In the genomic region with DNA sequence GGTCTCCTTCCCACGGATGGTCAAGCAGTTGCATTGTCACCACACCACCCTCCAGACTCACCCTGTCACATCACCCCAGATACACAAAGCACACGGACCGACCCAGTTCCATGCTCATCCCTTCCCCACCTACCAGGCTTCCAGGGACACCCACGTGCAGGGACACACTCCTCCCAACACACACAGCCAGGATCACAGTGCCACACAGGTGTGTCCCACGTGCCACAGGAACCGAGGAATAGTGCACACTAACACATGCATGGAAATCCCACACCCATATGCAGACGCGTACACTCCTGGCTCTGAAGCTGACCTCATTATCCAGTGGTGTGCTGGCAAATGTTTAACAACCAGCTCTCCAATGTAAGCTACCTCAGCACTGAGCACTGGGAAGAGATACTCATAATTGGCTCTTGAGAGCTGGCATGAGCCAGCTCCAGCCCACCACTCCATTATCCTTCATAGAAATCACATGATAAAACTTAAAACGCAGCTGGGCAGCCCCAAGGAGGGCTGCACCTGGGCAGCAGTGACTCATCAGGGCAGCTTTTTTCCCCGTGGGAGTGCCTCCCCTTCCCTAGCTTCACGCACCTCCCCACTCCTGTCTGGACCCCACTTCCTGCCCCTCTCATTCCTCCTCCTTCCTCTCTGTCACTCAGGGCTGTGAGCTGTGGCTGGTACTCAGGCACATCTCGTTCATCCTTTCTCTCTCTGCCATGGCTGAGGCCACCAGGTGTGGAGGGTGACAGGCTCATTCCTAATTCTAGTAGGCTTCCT, we compare ENCODE assay signal across 13 cellular contexts. TPM values are rescaled to one million over a fixed set of nuclear protein-coding genes. Genes with fewer than 3 reads are reported as not detected.
DNase-seq lines count a peak whose midpoint lies in the region; ATAC-seq and TF ChIP-seq lines count a peak whose summit lies in the region.
"Had no signal": no experiment of that assay in that cellular context is flagged by ENCODE, and none has a peak within 500 bp of the region (broad histone marks: within the 10 kb centered on the region; RNA-seq: fewer than 3 reads in every experiment).

No MANE protein-coding gene starts in this region.

- H3K27me3 ChIP-seq in testis, result no peaks in the 10 kb centered on the region
- H3K27me3 ChIP-seq in psoas muscle (ENCODE audit: insufficient read depth in 3 of 3, low read length in 2 of 3), result peaks cover 0 to 44% (median 19%) of the 10 kb centered on the region in 3 donors

- peak; percentile 55 for DNase-seq in stimulated activated CD4-positive, alpha-beta T cell treated with anti-CD3 and anti-CD28 coated beads, Interleukin-12 subunit alpha, Interleukin-12 subunit beta, amount 100 ng/mL, for 4 hours
- no peak for DNase-seq in stimulated activated CD4-positive, alpha-beta T cell treated with anti-CD3 and anti-CD28 coated beads, Interleukin-2, amount 100 ng/mL, for 48 hours
- DNase-seq in fibroblast of mammary gland (ENCODE audit: low read depth) (peak; percentile 43), NCI-H446 (lab: John Stamatoyannopoulos, UW) (no peak), testis (no peak), psoas muscle (no peak)
- DNase-seq in effector CD4-positive, alpha-beta T cell, result no peak
- DNase-seq: COR-L47 had no signal

- H3K36me3 ChIP-seq in testis (ENCODE audit: low read depth, missing control alignments) (no peaks in the 10 kb centered on the region), psoas muscle (ENCODE audit: insufficient read depth in 1 of 2, low read depth in 1 of 2) (no peaks in the 10 kb centered on the region)
- H3K36me3 ChIP-seq: HAP-1, thoracic aorta had no signal

- intact Hi-C loops in testis (cut with DNase I; ENCODE audit: low total_unique reads) (no loop called here), psoas muscle (cut with DNase I) (no loop called here)

- no peak for TF ChIP-seq POLR2A in testis (IDR thresholded peaks at IDR 0.05)

- no peak for TF ChIP-seq CTCF in fibroblast of mammary gland (conservative IDR thresholded peaks at IDR 0.05; ENCODE audit: control insufficient read depth, insufficient read depth, low read depth, low read length)
- TF ChIP-seq CTCF in testis (IDR thresholded peaks at IDR 0.05), result no peak
- no peak for TF ChIP-seq CTCF in psoas muscle (IDR thresholded peaks at IDR 0.05)

- no peak overlapping the region for H3K27ac ChIP-seq in testis
- H3K27ac ChIP-seq in psoas muscle, result no peak overlapping the region
- H3K27ac ChIP-seq: thoracic aorta had no signal

- 44 to 60% methylated on average over 5 to 12 of the region's 12 CpGs for WGBS in testis, 2 donors
- 41 to 49% (median 45%) methylated on average over 12 of the region's 12 CpGs for WGBS in psoas muscle, 3 donors

- H3K4me3 ChIP-seq in fibroblast of mammary gland (ENCODE audit: control insufficient read depth, low read depth, low read length) (no peak overlapping the region), testis (no peak overlapping the region), psoas muscle (no peak overlapping the region)
- H3K4me3 ChIP-seq: HAP-1, thoracic aorta had no signal

- ATAC-seq in SK-N-SH treated with all-trans-retinoic acid at 6 μM for 48 hours (0 out of 3 replicates have a peak, but pooled peaks have one; percentile 3), psoas muscle (no peak)

- H3K9me3 ChIP-seq in testis (no peaks in the 10 kb centered on the region), psoas muscle (no peaks in the 10 kb centered on the region)
- H3K9me3 ChIP-seq: HAP-1, thoracic aorta had no signal

- H3K4me1 ChIP-seq in testis (no peaks in the 10 kb centered on the region), psoas muscle (no peaks in the 10 kb centered on the region)
- H3K4me1 ChIP-seq: HAP-1 had no signal

TF ChIP-seq in SK-N-SH treated with all-trans-retinoic acid at 6 μM for 48 hours, 23 proteins besides CTCF, POLR2A, EP300 and RAD21:
- TF ChIP-seq PPARA (CRISPR knock-in tag; IDR thresholded peaks at IDR 0.05; ENCODE audit: borderline replicate concordance) (no peak), ZFP30 (CRISPR knock-in tag; IDR thresholded peaks at IDR 0.05) (no peak), TCF4 (CRISPR knock-in tag; IDR thresholded peaks at IDR 0.05; ENCODE audit: borderline replicate concordance) (no peak), ZFP3 (CRISPR knock-in tag; IDR thresholded peaks at IDR 0.05) (no peak), TOX (CRISPR knock-in tag; IDR thresholded peaks at IDR 0.05; ENCODE audit: borderline replicate concordance) (no peak), ZNF8 (CRISPR knock-in tag; IDR thresholded peaks at IDR 0.05) (no peak), SNAI2 (CRISPR knock-in tag; IDR thresholded peaks at IDR 0.05) (no peak), CREB5 (CRISPR knock-in tag; IDR thresholded peaks at IDR 0.05; ENCODE audit: low read depth) (no peak), ESRRG (CRISPR knock-in tag; IDR thresholded peaks at IDR 0.05) (no peak), ISL1 (CRISPR knock-in tag; IDR thresholded peaks at IDR 0.05) (no peak), GLIS3 (CRISPR knock-in tag; IDR thresholded peaks at IDR 0.05) (no peak), ZNF565 (CRISPR knock-in tag; conservative IDR thresholded peaks at IDR 0.05; ENCODE audit: low read depth) (no peak), CSDC2 (CRISPR knock-in tag; IDR thresholded peaks at IDR 0.05) (no peak), OSR1 (CRISPR knock-in tag; IDR thresholded peaks at IDR 0.05) (no peak), ZNF70 (CRISPR knock-in tag; IDR thresholded peaks at IDR 0.05) (no peak), PATZ1 (CRISPR knock-in tag; IDR thresholded peaks at IDR 0.05; ENCODE audit: borderline replicate concordance) (no peak), ZC3H10 (CRISPR knock-in tag; IDR thresholded peaks at IDR 0.05) (no peak)
- TF ChIP-seq, protein P1, sequence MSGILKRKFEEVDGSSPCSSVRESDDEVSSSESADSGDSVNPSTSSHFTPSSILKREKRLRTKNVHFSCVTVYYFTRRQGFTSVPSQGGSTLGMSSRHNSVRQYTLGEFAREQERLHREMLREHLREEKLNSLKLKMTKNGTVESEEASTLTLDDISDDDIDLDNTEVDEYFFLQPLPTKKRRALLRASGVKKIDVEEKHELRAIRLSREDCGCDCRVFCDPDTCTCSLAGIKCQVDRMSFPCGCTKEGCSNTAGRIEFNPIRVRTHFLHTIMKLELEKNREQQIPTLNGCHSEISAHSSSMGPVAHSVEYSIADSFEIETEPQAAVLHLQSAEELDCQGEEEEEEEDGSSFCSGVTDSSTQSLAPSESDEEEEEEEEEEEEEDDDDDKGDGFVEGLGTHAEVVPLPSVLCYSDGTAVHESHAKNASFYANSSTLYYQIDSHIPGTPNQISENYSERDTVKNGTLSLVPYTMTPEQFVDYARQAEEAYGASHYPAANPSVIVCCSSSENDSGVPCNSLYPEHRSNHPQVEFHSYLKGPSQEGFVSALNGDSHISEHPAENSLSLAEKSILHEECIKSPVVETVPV (CRISPR knock-in tag; IDR thresholded peaks at IDR 0.05), result no peak
- TF ChIP-seq, protein P2, sequence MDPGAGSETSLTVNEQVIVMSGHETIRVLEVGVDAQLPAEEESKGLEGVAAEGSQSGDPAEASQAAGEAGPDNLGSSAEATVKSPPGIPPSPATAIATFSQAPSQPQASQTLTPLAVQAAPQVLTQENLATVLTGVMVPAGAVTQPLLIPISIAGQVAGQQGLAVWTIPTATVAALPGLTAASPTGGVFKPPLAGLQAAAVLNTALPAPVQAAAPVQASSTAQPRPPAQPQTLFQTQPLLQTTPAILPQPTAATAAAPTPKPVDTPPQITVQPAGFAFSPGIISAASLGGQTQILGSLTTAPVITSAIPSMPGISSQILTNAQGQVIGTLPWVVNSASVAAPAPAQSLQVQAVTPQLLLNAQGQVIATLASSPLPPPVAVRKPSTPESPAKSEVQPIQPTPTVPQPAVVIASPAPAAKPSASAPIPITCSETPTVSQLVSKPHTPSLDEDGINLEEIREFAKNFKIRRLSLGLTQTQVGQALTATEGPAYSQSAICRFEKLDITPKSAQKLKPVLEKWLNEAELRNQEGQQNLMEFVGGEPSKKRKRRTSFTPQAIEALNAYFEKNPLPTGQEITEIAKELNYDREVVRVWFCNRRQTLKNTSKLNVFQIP (CRISPR knock-in tag; IDR thresholded peaks at IDR 0.05; ENCODE audit: borderline replicate concordance, low read depth), result no peak

RNA-seq across cellular contexts. Expression of gene TBX21, which starts 15.0 kb away (rescaled TPM):
- total RNA-seq in testis (1 to 10 TPM; 1.8 to 2.2 TPM), psoas muscle (under 1 TPM; 0.12 to 0.36 (median 0.19) TPM)
- polyA plus RNA-seq in testis (ENCODE audit: insufficient read depth, low read depth, low replicate concordance) (1.1 TPM), psoas muscle (under 1 TPM in 2 of 3 donors, not detected in 1; 0.04 to 0.12 TPM)
- total RNA-seq: fibroblast of villous mesenchyme, skeletal muscle tissue had no signal

RNA-seq across cellular contexts. Expression of gene TBKBP1, which starts 24.1 kb away (rescaled TPM):
- 10 to 100 TPM; 23.3 TPM for total RNA-seq in testis
- 21.9 TPM for polyA plus RNA-seq in testis (ENCODE audit: insufficient read depth, low read depth, low replicate concordance)
- 10 to 100 TPM; 14.5 to 20.6 (median 18.9) TPM for total RNA-seq in psoas muscle
- 10 to 100 TPM in 2 of 3 donors, 1 to 10 TPM in 1; 5.3 to 37.9 (median 27.4) TPM for polyA plus RNA-seq in psoas muscle

Comparison
In these comparisons a context has a peak if more than half of its experiments do, and no peak if none do; other contexts are left out.
1. DNase-seq: peak in stimulated activated CD4-positive, alpha-beta T cell treated with anti-CD3 and anti-CD28 coated beads, Interleukin-12 subunit alpha, Interleukin-12 subunit beta, amount 100 ng/mL, for 4 hours (single experiment) and fibroblast of mammary gland (single experiment); none in stimulated activated CD4-positive, alpha-beta T cell treated with anti-CD3 and anti-CD28 coated beads, Interleukin-2, amount 100 ng/mL, for 48 hours (0 of 2), effector CD4-positive, alpha-beta T cell (single experiment), NCI-H446 (0 of 2), testis (single experiment) and psoas muscle (0 of 2).